In genomic region chr15:38220874-38221273, GRCh38 we compare ENCODE assay signal across 19 cellular contexts. TPM values are rescaled to one million over a fixed set of nuclear protein-coding genes. Genes with fewer than 3 reads are reported as not detected.
DNase-seq lines count a peak whose midpoint lies in the region; ATAC-seq and TF ChIP-seq lines count a peak whose summit lies in the region.
"Had no signal": no experiment of that assay in that cellular context is flagged by ENCODE, and none has a peak within 500 bp of the region (broad histone marks: within the 10 kb centered on the region; RNA-seq: fewer than 3 reads in every experiment).

No MANE protein-coding gene starts in this region.

- TF ChIP-seq CTCF in thyroid gland (IDR thresholded peaks at IDR 0.05) (no peak), heart left ventricle (IDR thresholded peaks at IDR 0.05) (no peak)

- H3K4me3 ChIP-seq in Karpas-422 (ENCODE audit: low read length) (no peak overlapping the region), thyroid gland (replicated peaks in 1 of 3) (no peak overlapping the region), heart left ventricle (no peak overlapping the region)
- H3K4me3 ChIP-seq: BLaER1, GM23248 had no signal

- no peak overlapping the region for H3K9ac ChIP-seq in Karpas-422 (ENCODE audit: low read length)
- H3K9ac ChIP-seq: BLaER1, GM23248 had no signal

- 40 to 42% methylated on average over 1 of the region's 1 CpG for WGBS in thyroid gland, 2 donors
- WGBS in heart left ventricle, 4 donors, result 88 to 100% (median 100%) methylated on average over 1 of the region's 1 CpG

- H3K79me2 ChIP-seq in Karpas-422 (ENCODE audit: low read length), result no peaks in the 10 kb centered on the region

- H3K27me3 ChIP-seq in Karpas-422 (ENCODE audit: low read length) (no peaks in the 10 kb centered on the region), thyroid gland (no peaks in the 10 kb centered on the region), heart left ventricle (no peaks in the 10 kb centered on the region)
- H3K27me3 ChIP-seq: BLaER1 had no signal

- no peak for ATAC-seq in heart left ventricle
- no peak for ATAC-seq in GM18909 (IDR thresholded peaks at IDR 0.05; ENCODE audit: poor library complexity, unreplicated experiment)

- DNase-seq in Karpas-422, result peak; percentile 38
- DNase-seq in SK-MEL-5 (ENCODE audit: low read depth, low spot score), result peak; percentile 39
- DNase-seq in midbrain (lab: John Stamatoyannopoulos, UW), result peak; percentile 30
- peak; percentile 47 to 55 for DNase-seq in thyroid gland
- no peak for DNase-seq in heart left ventricle
- DNase-seq in stimulated activated naive CD4-positive, alpha-beta T cell treated with Interleukin-2 at 50 U/mL for 16 hours (lab: John Stamatoyannopoulos, UW), result no peak
- DNase-seq: CD4-positive, alpha-beta T cell; COR-L47; GM23248; HCEC 1CT; NCI-H1092; NCI-H1436; NCI-H2029; NCI-H2171; NCI-H446; NCI-H526; Right ventricle myocardium superior had no signal

- H4K20me1 ChIP-seq in Karpas-422 (ENCODE audit: insufficient read depth, low read depth, low read length), result no peaks in the 10 kb centered on the region
- H4K20me1 ChIP-seq: BLaER1 had no signal

- H3K9me2 ChIP-seq in Karpas-422 (replicated peaks; ENCODE audit: insufficient read depth, low read length), result no peaks in the 10 kb centered on the region

- intact Hi-C loops in thyroid gland (cut with DNase I), result no loop called here
- intact Hi-C loops in heart left ventricle (cut with DNase I), result no loop called here

- H2AFZ ChIP-seq in Karpas-422 (ENCODE audit: low read length), result no peak overlapping the region
- H2AFZ ChIP-seq: GM23248 had no signal

- H3K4me2 ChIP-seq in Karpas-422 (ENCODE audit: low read depth, low read length, poor library complexity, severe bottlenecking), result no peak overlapping the region
- H3K4me2 ChIP-seq: BLaER1 had no signal

- H3K36me3 ChIP-seq in Karpas-422 (ENCODE audit: insufficient read depth, low read length), result no peaks in the 10 kb centered on the region
- H3K36me3 ChIP-seq in thyroid gland, result no peaks in the 10 kb centered on the region
- no peaks in the 10 kb centered on the region for H3K36me3 ChIP-seq in heart left ventricle
- H3K36me3 ChIP-seq: BLaER1 had no signal

- H3K27ac ChIP-seq in Karpas-422 (ENCODE audit: low read length) (no peak overlapping the region), thyroid gland (peak overlapping the region; percentile 44 to 61 (median 58)), heart left ventricle (no peak overlapping the region)
- H3K27ac ChIP-seq: BLaER1, GM23248 had no signal

- H3K9me3 ChIP-seq in Karpas-422 (ENCODE audit: low read length) (no peaks in the 10 kb centered on the region), thyroid gland (no peaks in the 10 kb centered on the region), heart left ventricle (no peaks in the 10 kb centered on the region)
- H3K9me3 ChIP-seq: BLaER1 had no signal

- TF ChIP-seq POLR2A in thyroid gland (IDR thresholded peaks at IDR 0.05) (peak in 1 of 2 donors; percentile 12), heart left ventricle (IDR thresholded peaks at IDR 0.05) (no peak)

- H3K4me1 ChIP-seq in Karpas-422 (ENCODE audit: low read length) (no peaks in the 10 kb centered on the region), thyroid gland (peaks cover 27 to 35% of the 10 kb centered on the region in 2 donors), heart left ventricle (peaks cover 0 to 29% (median 9%) of the 10 kb centered on the region in 12 donors)

- in situ Hi-C loops in SK-MEL-5 (cut with HindIII; ENCODE audit: low pct_unique_long_range_greater_than_20kb, low sequenced_read_pairs), result no loop called here

RNA-seq across cellular contexts. Expression of gene SPRED1, which starts 31.8 kb away (rescaled TPM):
- 25.6 and 27.7 TPM in 2 replicates for total RNA-seq in Karpas-422 (2014; rRNA removed; shearing (Covaris generic); ENCODE audit: low replicate concordance)
- total RNA-seq in SK-MEL-5 (2014; rRNA removed; shearing (Covaris generic)), result 51.0 and 51.3 TPM in 2 replicates
- 28.7 and 37.5 TPM in 2 replicates for polyA plus RNA-seq in SK-MEL-5 (2015; cell fraction: cytosol; rRNA removed)
- 23.9 and 26.4 TPM in 2 replicates for polyA plus RNA-seq in SK-MEL-5 (2015; cell fraction: nucleus; rRNA removed)
- 10 to 100 TPM; 77.9 to 92.7 (median 82.6) TPM for total RNA-seq in thyroid gland
- total RNA-seq in heart left ventricle, result 10 to 100 TPM in 5 of 9 donors, 1 to 10 TPM in 4; 6.1 to 34.8 (median 10.9) TPM
- polyA plus RNA-seq in heart left ventricle, result 1 to 10 TPM; 3.3 to 5.6 TPM

Comparison
In these comparisons a context has a peak if more than half of its experiments do, and no peak if none do; other contexts are left out.
1. DNase-seq: peak in Karpas-422 (single experiment), SK-MEL-5 (single experiment), midbrain (single experiment) and thyroid gland (2 of 2); none in heart left ventricle (0 of 5) and stimulated activated naive CD4-positive, alpha-beta T cell treated with Interleukin-2 at 50 U/mL for 16 hours (single experiment).
2. H3K27ac ChIP-seq: peak in thyroid gland (3 of 3); none in Karpas-422 (single experiment) and heart left ventricle (0 of 12).